Comparison of ENCODE assay signal across 8 cellular contexts in the genomic region with DNA sequence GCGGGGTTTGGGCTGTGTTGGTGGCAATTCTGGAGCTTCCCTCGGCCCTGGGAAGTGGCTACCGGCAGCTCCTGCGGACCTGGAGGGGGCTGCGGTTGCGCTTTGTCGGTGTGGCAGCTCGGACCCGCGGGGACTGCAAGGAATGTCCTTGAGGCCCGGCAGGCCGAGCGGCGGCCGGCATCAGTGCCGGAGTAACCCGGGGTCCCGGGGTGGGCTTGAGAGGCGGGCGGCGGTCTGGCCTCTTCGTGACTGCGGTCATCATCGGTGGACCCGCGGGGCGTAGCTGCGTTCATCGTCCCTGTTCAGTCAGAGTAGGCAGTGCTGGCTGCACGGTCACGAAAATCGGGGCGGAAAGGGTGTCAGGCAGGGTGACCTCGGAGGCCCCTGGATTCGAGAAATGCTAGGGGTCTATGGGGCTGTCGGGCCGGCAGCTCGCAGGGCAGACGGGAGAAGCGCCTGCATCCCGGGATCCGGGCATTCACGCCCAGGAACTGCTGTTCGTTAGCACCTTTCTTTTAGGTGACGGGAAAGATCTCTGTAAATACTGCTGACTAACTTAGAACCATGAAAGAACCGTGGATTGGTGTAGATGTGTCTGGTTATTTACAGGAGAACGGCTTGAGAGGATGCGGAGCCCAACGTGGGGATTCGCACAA. TPM values are rescaled to one million over a fixed set of nuclear protein-coding genes. Genes with fewer than 3 reads are reported as not detected.
A peak's percentile ranks its signal among the peaks of the same experiment; 100 is the strongest.
DNase-seq lines count a peak whose midpoint lies in the region; ATAC-seq and TF ChIP-seq lines count a peak whose summit lies in the region.

No MANE protein-coding gene starts in this region.

- H3K9me3 Mint-ChIP-seq in stimulated activated effector memory CD8-positive, alpha-beta T cell treated with anti-CD3 and anti-CD28 coated beads, Interleukin-12 subunit alpha, Interleukin-12 subunit beta, amount 100 ng/mL, for 72 hours: no peaks in the 10 kb centered on the region

- TF ChIP-seq CTCF in HEK293 (tag by site-specific recombination; IDR thresholded peaks at IDR 0.05): no peak
- no peak for TF ChIP-seq CTCF in choroid plexus epithelial cell (conservative IDR thresholded peaks at IDR 0.05; ENCODE audit: low read depth, low read length)
- no peak for TF ChIP-seq CTCF in lower leg skin (IDR thresholded peaks at IDR 0.05)

- WGBS in lower leg skin, 2 donors: 1% methylated on average over 40 to 47 of the region's 50 CpGs

- H3K27ac ChIP-seq in HEK293 (ENCODE audit: extremely low read depth, low read depth, low read length): peak overlapping the region; percentile 84
- H3K27ac ChIP-seq in SK-N-MC: peak overlapping the region; percentile 84

- H3K9me3 ChIP-seq in HEK293 (ENCODE audit: control insufficient read depth, insufficient read depth, low read depth, low read length) (no peaks in the 10 kb centered on the region), SK-N-MC (ENCODE audit: low read depth, low read length) (no peaks in the 10 kb centered on the region)

- H3K4me3 Mint-ChIP-seq in stimulated activated effector memory CD8-positive, alpha-beta T cell treated with anti-CD3 and anti-CD28 coated beads, Interleukin-12 subunit alpha, Interleukin-12 subunit beta, amount 100 ng/mL, for 72 hours: no peak overlapping the region

- ATAC-seq in stimulated activated effector memory CD8-positive, alpha-beta T cell treated with anti-CD3 and anti-CD28 coated beads, Interleukin-12 subunit alpha, Interleukin-12 subunit beta, amount 100 ng/mL, for 72 hours: peak; percentile 17

- peaks cover 34% of the 10 kb centered on the region for H3K4me1 Mint-ChIP-seq in stimulated activated effector memory CD8-positive, alpha-beta T cell treated with anti-CD3 and anti-CD28 coated beads, Interleukin-12 subunit alpha, Interleukin-12 subunit beta, amount 100 ng/mL, for 72 hours

- H3K4me3 ChIP-seq in HEK293 (ENCODE audit: low read depth, low read length) (peak overlapping the region; percentile 96), SK-N-MC (peak overlapping the region; percentile 90), choroid plexus epithelial cell (ENCODE audit: low read depth, low read length) (peak overlapping the region; percentile 67), lower leg skin (ENCODE audit: low read depth, poor library complexity, severe bottlenecking) (peak overlapping the region; percentile 93)

- no peak for TF ChIP-seq POLR2A in lower leg skin (IDR thresholded peaks at IDR 0.05)

- CTCF ChIA-PET in HEK293 (lab: Yijun Ruan, JAX): interaction anchor here (0.6 to 1.5 kb wide), 5 partner anchors 13 to 292 kb away, joined by 3 to 17 read pairs (median 4); a partner anchor contains a TSS

- no peak overlapping the region for H3K27ac Mint-ChIP-seq in stimulated activated effector memory CD8-positive, alpha-beta T cell treated with anti-CD3 and anti-CD28 coated beads, Interleukin-12 subunit alpha, Interleukin-12 subunit beta, amount 100 ng/mL, for 72 hours

- H3K4me1 ChIP-seq in HEK293 (ENCODE audit: control insufficient read depth, insufficient read depth, low read length): peaks cover 19% of the 10 kb centered on the region

- intact Hi-C loops in lower leg skin (cut with DNase I; ENCODE audit: low total_unique reads): loop anchor here (5.0 to 10.0 kb wide), 2 partner anchors 100 to 177 kb away; a partner anchor contains a TSS

- POLR2A ChIA-PET in HEK293 (lab: Yijun Ruan, JAX): interaction anchor here (0.6 to 2.0 kb wide), 36 partner anchors 8 to 1546 kb away, joined by 3 to 34 read pairs (median 4); a partner anchor contains a TSS

- peak; percentile 46 for DNase-seq in D341Med (ENCODE audit: low spot score)
- DNase-seq in SK-N-MC (ENCODE audit: low read depth, low spot score): no peak
- DNase-seq in choroid plexus epithelial cell (ENCODE audit: low read depth): no peak
- DNase-seq in lower leg skin (ENCODE audit: low spot score in 2 of 2): peak; percentile 44 to 91
- peak in 1 of 2 donors; percentile 78 for DNase-seq in stimulated activated effector memory CD8-positive, alpha-beta T cell treated with anti-CD3 and anti-CD28 coated beads, Interleukin-12 subunit alpha, Interleukin-12 subunit beta, amount 100 ng/mL, for 72 hours (ENCODE audit: low spot score in 2 of 2)
- DNase-seq in NCI-H128 (lab: John Stamatoyannopoulos, UW; ENCODE audit: unreplicated experiment): no peak
- no peak for DNase-seq in germinal center (ENCODE audit: low spot score)

- H3K36me3 Mint-ChIP-seq in stimulated activated effector memory CD8-positive, alpha-beta T cell treated with anti-CD3 and anti-CD28 coated beads, Interleukin-12 subunit alpha, Interleukin-12 subunit beta, amount 100 ng/mL, for 72 hours: peaks cover 34% of the 10 kb centered on the region

- no peaks in the 10 kb centered on the region for H3K36me3 ChIP-seq in HEK293 (ENCODE audit: control insufficient read depth in 2 of 2, insufficient read depth in 1 of 2, low read length in 2 of 2)
- H3K36me3 ChIP-seq in SK-N-MC (ENCODE audit: insufficient read depth, low read length): peaks cover 34% of the 10 kb centered on the region

- H3K9ac ChIP-seq in SK-N-MC (ENCODE audit: insufficient read length): peak overlapping the region; percentile 93

TF ChIP-seq in HEK293, 187 proteins besides CTCF, POLR2A, EP300 and RAD21:
- TF ChIP-seq ZNF16 (tag by site-specific recombination; IDR thresholded peaks at IDR 0.05; ENCODE audit: low read depth) (no peak), SCRT1 (tag by site-specific recombination; IDR thresholded peaks at IDR 0.05; ENCODE audit: borderline replicate concordance) (no peak), WT1 (tag by site-specific recombination; IDR thresholded peaks at IDR 0.05) (0 out of 2 replicates have a peak, but pooled peaks have one; percentile 19), ZNF350 (tag by site-specific recombination; IDR thresholded peaks at IDR 0.05) (no peak), ZNF530 (tag by site-specific recombination; IDR thresholded peaks at IDR 0.05; ENCODE audit: low read depth) (no peak), ZEB2 (tag by site-specific recombination; IDR thresholded peaks at IDR 0.05) (0 out of 2 replicates have a peak, but pooled peaks have one; percentile 13), ZBTB7A (tag by site-specific recombination; IDR thresholded peaks at IDR 0.05; ENCODE audit: low read depth) (peak; percentile 26; the same call in 1 of the 2 replicates), ZNF221 (tag by site-specific recombination; IDR thresholded peaks at IDR 0.05; ENCODE audit: borderline replicate concordance) (no peak), ZNF76 (tag by site-specific recombination; IDR thresholded peaks at IDR 0.05; ENCODE audit: borderline replicate concordance, low read depth) (peak; percentile 65), ZNF776 (tag by site-specific recombination; IDR thresholded peaks at IDR 0.05; ENCODE audit: borderline replicate concordance) (no peak), ZNF555 (tag by site-specific recombination; conservative IDR thresholded peaks at IDR 0.05) (no peak), KLF1 (tag by site-specific recombination; IDR thresholded peaks at IDR 0.05) (no peak; the same call in 1 of the 2 replicates), ZBTB48 (tag by site-specific recombination; IDR thresholded peaks at IDR 0.05) (no peak), ZNF24 (tag by site-specific recombination; IDR thresholded peaks at IDR 0.05) (no peak), ZNF501 (tag by site-specific recombination; IDR thresholded peaks at IDR 0.05) (peak; percentile 41; the same call in 1 of the 2 replicates), ZNF843 (tag by site-specific recombination; IDR thresholded peaks at IDR 0.05) (no peak), PRDM1 (tag by site-specific recombination; IDR thresholded peaks at IDR 0.05) (no peak), ZNF335 (tag by site-specific recombination; conservative IDR thresholded peaks at IDR 0.05) (peak; percentile 99), ZNF23 (tag by site-specific recombination; IDR thresholded peaks at IDR 0.05; ENCODE audit: borderline replicate concordance) (no peak), ZFP37 (tag by site-specific recombination; IDR thresholded peaks at IDR 0.05) (0 out of 2 replicates have a peak, but pooled peaks have one; percentile 46), ZSCAN30 (tag by site-specific recombination; IDR thresholded peaks at IDR 0.05) (peak; percentile 61; the same call in 1 of the 2 replicates), SP3 (tag by site-specific recombination; IDR thresholded peaks at IDR 0.05) (no peak), ZNF600 (tag by site-specific recombination; IDR thresholded peaks at IDR 0.05) (0 out of 2 replicates have a peak, but pooled peaks have one; percentile 36), ZNF660 (tag by site-specific recombination; IDR thresholded peaks at IDR 0.05) (peak; percentile 47; the same call in 1 of the 2 replicates)
- TF ChIP-seq, protein P1, sequence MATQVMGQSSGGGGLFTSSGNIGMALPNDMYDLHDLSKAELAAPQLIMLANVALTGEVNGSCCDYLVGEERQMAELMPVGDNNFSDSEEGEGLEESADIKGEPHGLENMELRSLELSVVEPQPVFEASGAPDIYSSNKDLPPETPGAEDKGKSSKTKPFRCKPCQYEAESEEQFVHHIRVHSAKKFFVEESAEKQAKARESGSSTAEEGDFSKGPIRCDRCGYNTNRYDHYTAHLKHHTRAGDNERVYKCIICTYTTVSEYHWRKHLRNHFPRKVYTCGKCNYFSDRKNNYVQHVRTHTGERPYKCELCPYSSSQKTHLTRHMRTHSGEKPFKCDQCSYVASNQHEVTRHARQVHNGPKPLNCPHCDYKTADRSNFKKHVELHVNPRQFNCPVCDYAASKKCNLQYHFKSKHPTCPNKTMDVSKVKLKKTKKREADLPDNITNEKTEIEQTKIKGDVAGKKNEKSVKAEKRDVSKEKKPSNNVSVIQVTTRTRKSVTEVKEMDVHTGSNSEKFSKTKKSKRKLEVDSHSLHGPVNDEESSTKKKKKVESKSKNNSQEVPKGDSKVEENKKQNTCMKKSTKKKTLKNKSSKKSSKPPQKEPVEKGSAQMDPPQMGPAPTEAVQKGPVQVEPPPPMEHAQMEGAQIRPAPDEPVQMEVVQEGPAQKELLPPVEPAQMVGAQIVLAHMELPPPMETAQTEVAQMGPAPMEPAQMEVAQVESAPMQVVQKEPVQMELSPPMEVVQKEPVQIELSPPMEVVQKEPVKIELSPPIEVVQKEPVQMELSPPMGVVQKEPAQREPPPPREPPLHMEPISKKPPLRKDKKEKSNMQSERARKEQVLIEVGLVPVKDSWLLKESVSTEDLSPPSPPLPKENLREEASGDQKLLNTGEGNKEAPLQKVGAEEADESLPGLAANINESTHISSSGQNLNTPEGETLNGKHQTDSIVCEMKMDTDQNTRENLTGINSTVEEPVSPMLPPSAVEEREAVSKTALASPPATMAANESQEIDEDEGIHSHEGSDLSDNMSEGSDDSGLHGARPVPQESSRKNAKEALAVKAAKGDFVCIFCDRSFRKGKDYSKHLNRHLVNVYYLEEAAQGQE (tag by site-specific recombination; IDR thresholded peaks at IDR 0.05): no peak

RNA-seq across cellular contexts. Expression of a gene that starts 0.5 kb away (rescaled TPM):
- 100 to 1,000 TPM; 101 to 119 (median 103) TPM for total RNA-seq in lower leg skin

Comparison
In these comparisons a context has a peak if more than half of its experiments do, and no peak if none do; other contexts are left out.
1. DNase-seq: peak in D341Med (single experiment) and lower leg skin (2 of 2); none in SK-N-MC (single experiment), choroid plexus epithelial cell (single experiment), NCI-H128 (single experiment) and germinal center (single experiment).
2. Peak in every context shown above with its lines, with median percentiles within 50 percentile points of each other: H3K4me3 ChIP-seq.